In the genomic region with DNA sequence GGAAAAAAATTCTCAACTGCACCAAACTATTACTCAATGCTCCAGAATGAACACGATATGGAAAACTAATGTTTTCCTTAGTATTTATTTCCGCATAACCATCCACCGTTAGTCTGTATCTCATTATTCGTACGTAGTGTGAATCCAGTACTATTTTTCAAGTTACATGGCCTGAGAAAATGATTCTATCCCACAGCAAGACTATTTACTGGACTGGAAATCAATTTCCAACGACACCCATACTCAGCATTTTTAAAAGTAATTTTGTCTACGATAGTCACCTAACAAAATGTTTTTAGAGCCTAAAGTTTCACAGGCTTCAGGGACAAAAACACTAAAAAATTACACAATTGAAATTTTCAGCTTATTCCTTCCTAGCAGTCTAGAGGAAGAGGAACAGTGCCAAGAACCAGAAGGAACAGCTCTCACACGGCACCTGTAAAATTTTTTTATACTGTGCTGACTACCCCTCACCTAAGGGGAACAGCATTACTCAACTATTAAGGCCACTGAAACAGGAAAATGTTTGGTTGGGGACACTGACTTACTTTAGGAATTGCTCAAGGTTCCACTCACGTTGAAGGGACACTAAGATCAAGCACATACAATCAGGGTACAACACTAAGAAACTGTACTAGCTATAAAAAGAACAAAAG, we compare ENCODE assay signal across 9 cellular contexts. TPM values are rescaled to one million over a fixed set of nuclear protein-coding genes. Genes with fewer than 3 reads are reported as not detected.
DNase-seq lines count a peak whose midpoint lies in the region; TF ChIP-seq lines count a peak whose summit lies in the region.
"Had no signal": no experiment of that assay in that cellular context is flagged by ENCODE, and none has a peak within 500 bp of the region (broad histone marks: within the 10 kb centered on the region; RNA-seq: fewer than 3 reads in every experiment).

No MANE protein-coding gene starts in this region.

- no peaks in the 10 kb centered on the region for H3K27me3 Mint-ChIP-seq in neural progenitor cell (ENCODE audit: insufficient read depth, low read depth)

- no peak overlapping the region for H3K4me3 Mint-ChIP-seq in neural progenitor cell

- H3K9ac ChIP-seq in Karpas-422 (ENCODE audit: low read length) (no peak overlapping the region), neural progenitor cell (no peak overlapping the region)

- peak overlapping the region; percentile 3 for H3K4me2 ChIP-seq in Karpas-422 (ENCODE audit: low read depth, low read length, poor library complexity, severe bottlenecking)
- H3K4me2 ChIP-seq in neural progenitor cell: no peak overlapping the region

- H3K36me3 ChIP-seq in Karpas-422 (ENCODE audit: insufficient read depth, low read length) (peaks cover 69% of the 10 kb centered on the region), neural progenitor cell (peaks cover 4% of the 10 kb centered on the region)
- H3K36me3 ChIP-seq: tibial nerve had no signal

- H2AFZ ChIP-seq in Karpas-422 (ENCODE audit: low read length): no peak overlapping the region
- H2AFZ ChIP-seq in neural progenitor cell (replicated peaks): no peak overlapping the region

- no peak overlapping the region for H3K27ac Mint-ChIP-seq in neural progenitor cell

- DNase-seq in CD1c-positive myeloid dendritic cell (ENCODE audit: extremely low spot score) (peak; percentile 57), Karpas-422 (no peak), coronary artery (ENCODE audit: low spot score) (no peak), neural progenitor cell (ENCODE audit: low spot score) (no peak), NCI-H146 treated with DMSO at 0.1 percent for 48 hours (lab: John Stamatoyannopoulos, UW; ENCODE audit: unreplicated experiment) (no peak), hypothalamus (lab: John Stamatoyannopoulos, UW) (no peak), NCI-H1694 (lab: John Stamatoyannopoulos, UW) (no peak), cerebellar cortex (ENCODE audit: low spot score) (no peak)

- peaks cover 83% of the 10 kb centered on the region for H3K4me1 ChIP-seq in Karpas-422 (ENCODE audit: low read length)
- H3K4me1 ChIP-seq in neural progenitor cell: peaks cover 37% of the 10 kb centered on the region

- H4K20me1 ChIP-seq in Karpas-422 (ENCODE audit: insufficient read depth, low read depth, low read length) (peaks cover 84% of the 10 kb centered on the region), neural progenitor cell (ENCODE audit: low read depth) (peaks cover 99% of the 10 kb centered on the region)

- no peaks in the 10 kb centered on the region for H3F3A ChIP-seq in neural progenitor cell (ENCODE audit: low read depth)

- H3K9me3 ChIP-seq in Karpas-422 (ENCODE audit: low read length): no peaks in the 10 kb centered on the region
- no peaks in the 10 kb centered on the region for H3K9me3 ChIP-seq in neural progenitor cell (ENCODE audit: low read depth)
- H3K9me3 ChIP-seq: tibial nerve had no signal

- no peaks in the 10 kb centered on the region for H3K4me1 Mint-ChIP-seq in neural progenitor cell

- peaks cover 52% of the 10 kb centered on the region for H3K9me3 Mint-ChIP-seq in neural progenitor cell

- H3K9me2 ChIP-seq in Karpas-422 (replicated peaks; ENCODE audit: insufficient read depth, low read length): no peaks in the 10 kb centered on the region

- H3K79me2 ChIP-seq in Karpas-422 (ENCODE audit: low read length): peaks cover 100% of the 10 kb centered on the region
- H3K79me2 ChIP-seq in neural progenitor cell (ENCODE audit: low read depth): peaks cover 100% of the 10 kb centered on the region

- H3K4me3 ChIP-seq in Karpas-422 (ENCODE audit: low read length) (no peak overlapping the region), coronary artery (peak overlapping the region; percentile 23), neural progenitor cell (no peak overlapping the region)
- H3K4me3 ChIP-seq: tibial nerve had no signal

- TF ChIP-seq CTCF in coronary artery (IDR thresholded peaks at IDR 0.05) (no peak), neural progenitor cell (IDR thresholded peaks at IDR 0.05) (no peak)

- no peak overlapping the region for H3K27ac ChIP-seq in Karpas-422 (ENCODE audit: low read length)
- no peak overlapping the region for H3K27ac ChIP-seq in coronary artery
- H3K27ac ChIP-seq in neural progenitor cell: peak overlapping the region; percentile 4

- H3K27me3 ChIP-seq in Karpas-422 (ENCODE audit: low read length) (no peaks in the 10 kb centered on the region), neural progenitor cell (no peaks in the 10 kb centered on the region)
- H3K27me3 ChIP-seq: tibial nerve had no signal

- H3K36me3 Mint-ChIP-seq in neural progenitor cell: peaks cover 78% of the 10 kb centered on the region

RNA-seq across cellular contexts. Expression of a gene that starts 9.6 kb away (rescaled TPM):
- 538 and 600 TPM in 2 replicates for total RNA-seq in Karpas-422 (2014; rRNA removed; shearing (Covaris generic); ENCODE audit: low replicate concordance)
- total RNA-seq in neural progenitor cell (ENCODE audit: low replicate concordance): 472 and 573 TPM in 2 replicates

RNA-seq across cellular contexts. Expression of a gene that starts 51.1 kb away (rescaled TPM):
- 53.8 and 70.3 TPM in 2 replicates for total RNA-seq in Karpas-422 (2014; rRNA removed; shearing (Covaris generic); ENCODE audit: low replicate concordance)
- 44.0 and 78.6 TPM in 2 replicates for total RNA-seq in neural progenitor cell (ENCODE audit: low replicate concordance)

RNA-seq across cellular contexts. Expression of a gene that starts 57.0 kb away (rescaled TPM):
- 57.2 and 91.6 TPM in 2 replicates for total RNA-seq in Karpas-422 (2014; rRNA removed; shearing (Covaris generic); ENCODE audit: low replicate concordance)
- total RNA-seq in neural progenitor cell (ENCODE audit: low replicate concordance): 52.4 and 53.4 TPM in 2 replicates
